ENCODE assay signal across 1 cellular context in genomic region chr5:83654427-83654994, GRCh38.
TF ChIP-seq lines count a peak whose summit lies in the region.

No MANE protein-coding gene starts in this region.

TF ChIP-seq in GM12878, 131 proteins besides CTCF, POLR2A, EP300 and RAD21 (continued from another document):
- TF ChIP-seq ZNF592 (IDR thresholded peaks at IDR 0.05) (no peak), HDGF (IDR thresholded peaks at IDR 0.05) (no peak), PKNOX1 (IDR thresholded peaks at IDR 0.05) (no peak), FOXK2 (IDR thresholded peaks at IDR 0.05) (no peak)
TF ChIP-seq in GM12878: peak in this region for 4.
